Comparison of ENCODE assay signal across 23 cellular contexts in the genomic region with DNA sequence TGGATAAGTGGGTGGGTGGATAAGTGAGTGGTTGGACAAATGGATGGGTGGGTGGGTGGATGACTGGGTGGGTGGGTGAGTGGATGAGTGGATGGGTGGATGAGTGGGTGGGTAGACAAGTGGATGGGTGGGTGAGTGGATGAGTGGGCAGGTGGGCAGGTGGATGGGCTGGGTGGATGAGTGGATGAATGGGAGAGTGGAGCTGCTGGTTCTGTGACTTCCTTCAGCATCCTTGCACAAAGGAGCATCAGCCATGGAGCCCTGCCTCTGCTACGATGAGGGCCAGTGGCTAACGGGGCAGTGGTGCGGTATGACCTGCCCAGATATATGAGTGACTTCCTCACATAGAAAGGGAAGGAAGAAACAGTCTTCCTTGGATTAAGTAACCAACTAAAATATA.
A peak's percentile ranks its signal among the peaks of the same experiment; 100 is the strongest.
DNase-seq lines count a peak whose midpoint lies in the region; ATAC-seq and TF ChIP-seq lines count a peak whose summit lies in the region.
"Had no signal": no experiment of that assay in that cellular context is flagged by ENCODE, and none has a peak within 500 bp of the region (broad histone marks: within the 10 kb centered on the region; RNA-seq: fewer than 3 reads in every experiment).

No MANE protein-coding gene starts in this region.

- TF ChIP-seq EP300 in sigmoid colon (IDR thresholded peaks at IDR 0.05) = no peak

- H2BK5ac ChIP-seq in neuronal stem cell (ENCODE audit: low read length) = no peak overlapping the region

- TF ChIP-seq POLR2A in sigmoid colon (IDR thresholded peaks at IDR 0.05) = no peak

- H3K27me3 ChIP-seq in heart right ventricle (peaks cover 0 to 21% (median under 1%) of the 10 kb centered on the region in 7 donors), neuronal stem cell (ENCODE audit: control insufficient read depth in 3 of 3, insufficient read depth in 3 of 3, low read depth in 1 of 3, low read length in 3 of 3) (no peaks in the 10 kb centered on the region), sigmoid colon (no peaks in the 10 kb centered on the region)
- H3K27me3 ChIP-seq: BLaER1 treated with 17β-estradiol and CSF1 and Interleukin-3, amounts not matched to agents 10 nM and 100 nM had no signal

- no peak overlapping the region for H3K9ac ChIP-seq in neuronal stem cell (ENCODE audit: low read depth, low read length, poor library complexity)
- H3K9ac ChIP-seq: BLaER1 treated with 17β-estradiol and CSF1 and Interleukin-3, amounts not matched to agents 10 nM and 100 nM had no signal

- no peak overlapping the region for H3K23ac ChIP-seq in neuronal stem cell (ENCODE audit: low read depth, low read length, poor library complexity)

- H3K27ac ChIP-seq in heart right ventricle = no peak overlapping the region
- H3K27ac ChIP-seq in neuronal stem cell (replicated peaks; ENCODE audit: low read length) = no peak overlapping the region
- no peak overlapping the region for H3K27ac ChIP-seq in sigmoid colon
- H3K27ac ChIP-seq: 22Rv1; A549; BLaER1 treated with 17β-estradiol and CSF1 and Interleukin-3, amounts not matched to agents 10 nM and 100 nM; C4-2B had no signal

- no peak overlapping the region for H4K8ac ChIP-seq in neuronal stem cell (ENCODE audit: low read depth, low read length)

- no peak overlapping the region for H2BK15ac ChIP-seq in neuronal stem cell (ENCODE audit: low read length)

- TF ChIP-seq CTCF in heart right ventricle (IDR thresholded peaks at IDR 0.05) (no peak), sigmoid colon (IDR thresholded peaks at IDR 0.05) (no peak)

- H2BK120ac ChIP-seq in neuronal stem cell (ENCODE audit: low read depth, low read length) = no peak overlapping the region

- H3K4me3 ChIP-seq in heart right ventricle (no peak overlapping the region), neuronal stem cell (ENCODE audit: low read length in 2 of 2) (no peak overlapping the region), sigmoid colon (no peak overlapping the region)
- H3K4me3 ChIP-seq: A549; BLaER1 treated with 17β-estradiol and CSF1 and Interleukin-3, amounts not matched to agents 10 nM and 100 nM; GM12878 had no signal

- H3K14ac ChIP-seq in neuronal stem cell (ENCODE audit: low read length) = no peak overlapping the region

- no peak overlapping the region for H4K91ac ChIP-seq in neuronal stem cell (ENCODE audit: low read depth, low read length, poor library complexity)

- ATAC-seq in heart right ventricle = no peak
- ATAC-seq: A549; CD8-positive, alpha-beta T cell; GM12878 had no signal

- H3K9me3 ChIP-seq in heart right ventricle (no peaks in the 10 kb centered on the region), neuronal stem cell (replicated peaks in 1 of 2; ENCODE audit: control insufficient read depth in 2 of 2, insufficient read depth in 1 of 2, low read depth in 1 of 2, low read length in 2 of 2) (no peaks in the 10 kb centered on the region), sigmoid colon (no peaks in the 10 kb centered on the region)
- H3K9me3 ChIP-seq: A549; BLaER1 treated with 17β-estradiol and CSF1 and Interleukin-3, amounts not matched to agents 10 nM and 100 nM; Caco-2 had no signal

- H3K4ac ChIP-seq in neuronal stem cell (ENCODE audit: low read length) = no peak overlapping the region

- H2AK5ac ChIP-seq in neuronal stem cell (ENCODE audit: low read depth, low read length) = no peak overlapping the region

- intact Hi-C loops in cardiac septum (cut with DNase I) (no loop called here), heart right ventricle (cut with DNase I) (no loop called here), sigmoid colon (cut with DNase I) (no loop called here)

- H2BK12ac ChIP-seq in neuronal stem cell (ENCODE audit: low read length) = no peak overlapping the region

- no peak overlapping the region for H3K4me2 ChIP-seq in neuronal stem cell (ENCODE audit: insufficient read depth, low read length, poor library complexity, severe bottlenecking)
- H3K4me2 ChIP-seq: A549 had no signal

- peak overlapping the region; percentile 54 for H3K18ac ChIP-seq in neuronal stem cell (ENCODE audit: low read length)

- H3K79me1 ChIP-seq in neuronal stem cell (ENCODE audit: low read depth, low read length) = no peaks in the 10 kb centered on the region

- H3K36me3 ChIP-seq in heart right ventricle = no peaks in the 10 kb centered on the region
- H3K36me3 ChIP-seq in neuronal stem cell (replicated peaks in 1 of 2; ENCODE audit: control insufficient read depth in 2 of 2, insufficient read depth in 2 of 2, low read length in 2 of 2) = no peaks in the 10 kb centered on the region
- H3K36me3 ChIP-seq in sigmoid colon = no peaks in the 10 kb centered on the region
- H3K36me3 ChIP-seq: BLaER1 treated with 17β-estradiol and CSF1 and Interleukin-3, amounts not matched to agents 10 nM and 100 nM had no signal

- 87 to 88% methylated on average over 3 of the region's 3 CpGs for WGBS in heart right ventricle, 2 donors
- no CpG with 5 or more reads among the region's 3 CpGs for WGBS in neuronal stem cell (ENCODE audit: extremely low coverage in 2 of 2, insufficient read length in 2 of 2, insufficient replicate concordance in 1 of 2), 2 donors
- WGBS in sigmoid colon, 2 donors = 86 to 89% methylated on average over 3 of the region's 3 CpGs

- DNase-seq in cardiac septum (ENCODE audit: low spot score) = peak; percentile 71
- no peak for DNase-seq in heart right ventricle
- DNase-seq in neuronal stem cell (ENCODE audit: low spot score) = no peak
- peak; percentile 26 for DNase-seq in sigmoid colon
- DNase-seq in D341Med (ENCODE audit: low spot score) = no peak
- DNase-seq in activated naive CD4-positive, alpha-beta T cell (lab: John Stamatoyannopoulos, UW) = no peak
- DNase-seq: AML-193; Caco-2; Calu3; CD4-positive, alpha-beta T cell; CD8-positive, alpha-beta T cell; DMS 273 treated with DMSO at 0.1 percent for 48 hours; DMS153; DMS53; DMS79; DND-41; EL; GDM1 had no signal

- H3K4me1 ChIP-seq in heart right ventricle (no peaks in the 10 kb centered on the region), neuronal stem cell (ENCODE audit: control insufficient read depth in 2 of 2, insufficient read depth in 1 of 2, low read depth in 1 of 2, low read length in 2 of 2) (peaks cover 0 to 9% of the 10 kb centered on the region in 2 donors), sigmoid colon (no peaks in the 10 kb centered on the region)
- H3K4me1 ChIP-seq: A549, Caco-2 had no signal

- H2AFZ ChIP-seq in neuronal stem cell (ENCODE audit: low read length) = no peak overlapping the region

Comparison
In these comparisons a context has a peak if more than half of its experiments do, and no peak if none do; other contexts are left out.
1. DNase-seq: peak in cardiac septum (single experiment) and sigmoid colon (single experiment); none in heart right ventricle (0 of 2), neuronal stem cell (single experiment), D341Med (single experiment) and activated naive CD4-positive, alpha-beta T cell (0 of 4).